1 cellular context compared by ENCODE assay signal in genomic region chr5:80259511-80260200, GRCh38.
TF ChIP-seq lines count a peak whose summit lies in the region.

No MANE protein-coding gene starts in this region.

TF ChIP-seq in K562, 482 proteins besides CTCF, POLR2A, EP300 and RAD21 (continued from another document and continues in another):
- peak in 1 of 2 experiments; percentile 42; a peak in 1 of 4 replicates for TF ChIP-seq ZNF639 (CRISPR knock-in tag; conservative IDR thresholded peaks at IDR 0.05 in 1 of 2, IDR thresholded peaks at IDR 0.05 in 1 of 2)
- TF ChIP-seq ZNF740 (CRISPR knock-in tag; IDR thresholded peaks at IDR 0.05), result no peak
- peak in 1 of 2 experiments; percentile 91; a peak in 2 of 4 replicates for TF ChIP-seq ZNF740 (tag; IDR thresholded peaks at IDR 0.05)
- peak; percentile 85 for TF ChIP-seq PYGO2 (tag; IDR thresholded peaks at IDR 0.05)
- no peak for TF ChIP-seq THRAP3 (IDR thresholded peaks at IDR 0.05; ENCODE audit: borderline replicate concordance)
- no peak for TF ChIP-seq HIVEP1 (CRISPR knock-in tag; IDR thresholded peaks at IDR 0.05)
- TF ChIP-seq ZNF395 (CRISPR knock-in tag; IDR thresholded peaks at IDR 0.05), result peak; percentile 82; the same call in 1 of the 2 replicates
- no peak for TF ChIP-seq PCBP1 (IDR thresholded peaks at IDR 0.05; ENCODE audit: low read depth, low read length, poor library complexity, severe bottlenecking)
- no peak for TF ChIP-seq ZBTB7A (IDR thresholded peaks at IDR 0.05; ENCODE audit: borderline replicate concordance, control insufficient read depth, low read depth, low read length)
- TF ChIP-seq ZNF184 (CRISPR knock-in tag; IDR thresholded peaks at IDR 0.05), result no peak
- TF ChIP-seq ZNF146 (CRISPR knock-in tag; IDR thresholded peaks at IDR 0.05; ENCODE audit: unreplicated experiment), result no peak
- peak; percentile 29; the same call in 1 of the 2 replicates for TF ChIP-seq TAF7 (tag; IDR thresholded peaks at IDR 0.05)
- TF ChIP-seq NUFIP1 (IDR thresholded peaks at IDR 0.05; ENCODE audit: partially characterized antibody), result no peak
- TF ChIP-seq IRF9 (tag; IDR thresholded peaks at IDR 0.05), result peak; percentile 76
- TF ChIP-seq ZNF311 (CRISPR knock-in tag; IDR thresholded peaks at IDR 0.05), result peak; percentile 73
- no peak for TF ChIP-seq JUND (IDR thresholded peaks at IDR 0.05; ENCODE audit: borderline replicate concordance, low read depth, low read length)
- no peak for TF ChIP-seq JUND (tag; IDR thresholded peaks at IDR 0.05; ENCODE audit: borderline replicate concordance, low read depth, low read length)
- TF ChIP-seq GABPB1 (CRISPR knock-in tag; IDR thresholded peaks at IDR 0.05), result no peak
- TF ChIP-seq BRF2 (IDR thresholded peaks at IDR 0.05; ENCODE audit: borderline replicate concordance, insufficient read depth, insufficient read length), result no peak
- no peak for TF ChIP-seq CREBBP (IDR thresholded peaks at IDR 0.05; ENCODE audit: low read depth, low read length)
- TF ChIP-seq NR2C1 (IDR thresholded peaks at IDR 0.05), result no peak
- peak; percentile 80 for TF ChIP-seq NR2C1 (tag; IDR thresholded peaks at IDR 0.05)
- peak; percentile 55 for TF ChIP-seq CXXC5 (CRISPR knock-in tag; IDR thresholded peaks at IDR 0.05)
- no peak for TF ChIP-seq ZNF764 (CRISPR knock-in tag; IDR thresholded peaks at IDR 0.05; ENCODE audit: low read depth)
- no peak for TF ChIP-seq RBBP5 (IDR thresholded peaks at IDR 0.05; ENCODE audit: borderline replicate concordance, insufficient read depth, low read length, poor library complexity, severe bottlenecking)
- TF ChIP-seq HDGF (IDR thresholded peaks at IDR 0.05), result no peak
- peak; percentile 76 for TF ChIP-seq MEF2D (tag; conservative IDR thresholded peaks at IDR 0.05; ENCODE audit: low read depth)
- TF ChIP-seq HDAC2 (IDR thresholded peaks at IDR 0.05), result no peak
- no peak for TF ChIP-seq ZNF282 (CRISPR knock-in tag; IDR thresholded peaks at IDR 0.05)
- TF ChIP-seq TEAD2 (tag; IDR thresholded peaks at IDR 0.05), result peak; percentile 62; the same call in 1 of the 2 replicates
- TF ChIP-seq MED1 (CRISPR knock-in tag; IDR thresholded peaks at IDR 0.05; ENCODE audit: borderline replicate concordance), result no peak
- TF ChIP-seq MAFF (IDR thresholded peaks at IDR 0.05; ENCODE audit: low read length), result no peak
- no peak for TF ChIP-seq MAX (CRISPR knock-in tag; IDR thresholded peaks at IDR 0.05)
- TF ChIP-seq GTF2B (IDR thresholded peaks at IDR 0.05; ENCODE audit: extremely low read depth, insufficient read length), result no peak
- TF ChIP-seq ZNF354B (CRISPR knock-in tag; IDR thresholded peaks at IDR 0.05), result no peak
- peak; percentile 89 for TF ChIP-seq CREB3 (tag; conservative IDR thresholded peaks at IDR 0.05; ENCODE audit: low read depth)
- TF ChIP-seq SIRT6 (IDR thresholded peaks at IDR 0.05; ENCODE audit: low read depth, low read length), result no peak
- peak; percentile 87 for TF ChIP-seq ZNF668 (CRISPR knock-in tag; IDR thresholded peaks at IDR 0.05)
- TF ChIP-seq GTF2F1 (IDR thresholded peaks at IDR 0.05; ENCODE audit: low read depth, low read length), result no peak
- TF ChIP-seq DIDO1 (tag; IDR thresholded peaks at IDR 0.05; ENCODE audit: low read depth), result 0 out of 2 replicates have a peak, but pooled peaks have one; percentile 39
- TF ChIP-seq ZBED1 (IDR thresholded peaks at IDR 0.05), result no peak
- TF ChIP-seq RCOR1 (IDR thresholded peaks at IDR 0.05; ENCODE audit: borderline replicate concordance in 1 of 2, low read depth in 2 of 2, low read length in 2 of 2), result no peak
- no peak for TF ChIP-seq ARID1B (IDR thresholded peaks at IDR 0.05)
- no peak for TF ChIP-seq RERE (CRISPR knock-in tag; IDR thresholded peaks at IDR 0.05; ENCODE audit: borderline replicate concordance)
- no peak for TF ChIP-seq NR4A1 (CRISPR knock-in tag; IDR thresholded peaks at IDR 0.05)
- peak; percentile 92 for TF ChIP-seq NR4A1 (tag; IDR thresholded peaks at IDR 0.05)
- no peak for TF ChIP-seq ZNF277 (CRISPR knock-in tag; IDR thresholded peaks at IDR 0.05; ENCODE audit: borderline replicate concordance)
- TF ChIP-seq ZBTB2 (IDR thresholded peaks at IDR 0.05), result no peak
- TF ChIP-seq KLF16 (IDR thresholded peaks at IDR 0.05), result no peak
- no peak for TF ChIP-seq SMAD3 (CRISPR knock-in tag; conservative IDR thresholded peaks at IDR 0.05)
- TF ChIP-seq ETV6 (IDR thresholded peaks at IDR 0.05; ENCODE audit: borderline replicate concordance in 1 of 2, low read depth in 2 of 2, low read length in 1 of 2), result no peak
- no peak for TF ChIP-seq ETV6 (CRISPR knock-in tag; IDR thresholded peaks at IDR 0.05; ENCODE audit: borderline replicate concordance)
